Comparison of ENCODE assay signal across 17 cellular contexts in the genomic region with DNA sequence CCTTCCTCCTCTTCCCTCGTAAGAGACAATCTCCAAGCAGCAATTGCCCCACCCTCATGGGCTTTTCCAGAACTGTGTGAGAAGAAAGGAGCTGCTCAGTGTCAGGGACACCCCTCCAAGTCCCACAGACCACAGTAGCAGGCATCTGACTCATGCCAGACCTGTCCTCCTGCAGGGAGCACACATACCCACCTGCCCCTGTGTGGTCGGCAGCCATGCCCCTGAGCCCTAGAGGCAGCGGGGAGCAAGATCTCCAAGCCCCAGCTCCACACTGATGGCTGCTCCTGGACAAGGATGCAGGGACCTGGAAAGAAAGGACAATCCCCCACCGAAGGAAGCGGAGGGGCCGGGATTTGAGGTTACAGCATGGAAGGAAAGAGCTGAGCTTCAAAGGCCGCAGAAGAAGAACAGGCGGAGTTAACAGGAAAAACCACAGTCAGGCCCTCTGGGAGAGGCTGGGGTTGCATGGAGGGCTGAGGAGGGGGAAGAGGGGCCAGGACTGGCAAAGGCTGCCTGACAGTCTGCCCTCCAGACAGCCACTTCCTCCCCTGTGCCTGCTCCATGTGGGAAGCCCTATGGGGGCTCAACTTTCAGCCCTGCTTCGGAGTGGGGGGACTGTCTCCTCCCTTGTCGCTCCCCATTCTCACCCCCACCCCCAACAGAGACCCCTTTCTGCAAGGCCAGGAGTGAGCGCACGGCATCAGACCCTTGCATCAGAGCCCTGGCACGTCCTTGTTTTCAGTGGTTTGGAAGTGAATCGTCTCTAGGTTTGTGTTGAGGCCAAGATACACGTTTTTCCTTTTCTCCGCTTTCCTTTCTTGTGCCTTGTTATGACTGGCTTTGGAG. TPM values are rescaled to one million over a fixed set of nuclear protein-coding genes. Genes with fewer than 3 reads are reported as not detected.
DNase-seq lines count a peak whose midpoint lies in the region; ATAC-seq, FAIRE-seq and TF ChIP-seq lines count a peak whose summit lies in the region.
"Had no signal": no experiment of that assay in that cellular context is flagged by ENCODE, and none has a peak within 500 bp of the region (broad histone marks: within the 10 kb centered on the region; RNA-seq: fewer than 3 reads in every experiment).

No MANE protein-coding gene starts in this region.

- H3K27me3 Mint-ChIP-seq in mesothelial cell of epicardium (ENCODE audit: low read depth) (no peaks in the 10 kb centered on the region), type B pancreatic cell (no peaks in the 10 kb centered on the region)

- H3K4me1 ChIP-seq in heart left ventricle (peaks cover 0 to 49% (median 10%) of the 10 kb centered on the region in 12 donors), left ventricle myocardium inferior (peaks cover 24% of the 10 kb centered on the region), endothelial cell of umbilical vein (ENCODE audit: control insufficient read depth, extremely low read depth, insufficient read depth, low read length) (no peaks in the 10 kb centered on the region)

- H3K4me1 Mint-ChIP-seq in mesothelial cell of epicardium (peaks cover 48% of the 10 kb centered on the region), type B pancreatic cell (ENCODE audit: unreplicated experiment) (peaks cover 39% of the 10 kb centered on the region)
- H3K4me1 Mint-ChIP-seq: activated naive CD8-positive, alpha-beta T cell treated with anti-CD3 and anti-CD28 coated beads, Interleukin-2, amount 10 ng/mL, durations not matched to agents 7 days and 5 days had no signal

- ATAC-seq in heart left ventricle, result peak in 3 of 4 donors; percentile 11 to 38 (median 17)

- peak overlapping the region in 4 of 12 donors; percentile 49 to 83 (median 61) for H3K27ac ChIP-seq in heart left ventricle
- no peak overlapping the region for H3K27ac ChIP-seq in left ventricle myocardium inferior (replicated peaks)
- H3K27ac ChIP-seq in endothelial cell of umbilical vein (ENCODE audit: insufficient read depth, low read depth, low read length), result no peak overlapping the region
- H3K27ac ChIP-seq: transverse colon had no signal

- no peaks in the 10 kb centered on the region for H3K36me3 ChIP-seq in heart left ventricle
- no peaks in the 10 kb centered on the region for H3K36me3 ChIP-seq in left ventricle myocardium inferior
- H3K36me3 ChIP-seq in endothelial cell of umbilical vein (ENCODE audit: control insufficient read depth in 2 of 2, extremely low read depth in 1 of 2, insufficient read depth in 2 of 2, low read length in 2 of 2), result no peaks in the 10 kb centered on the region
- H3K36me3 ChIP-seq: transverse colon had no signal

- DNase-seq in heart left ventricle (peak in 1 of 5 donors; percentile 42), left ventricle myocardium inferior (no peak), endothelial cell of umbilical vein (ENCODE audit: low read depth, low spot score) (peak; percentile 43), mesothelial cell of epicardium (ENCODE audit: low spot score in 2 of 2, unreplicated experiment in 2 of 2) (no peak), type B pancreatic cell (ENCODE audit: extremely low spot score, unreplicated experiment) (no peak), T-helper 9 cell (no peak), amniotic stem cell (lab: John Stamatoyannopoulos, UW) (no peak), NCI-H2107 treated with DMSO at 0.1 percent for 48 hours (lab: John Stamatoyannopoulos, UW; ENCODE audit: unreplicated experiment) (no peak)
- DNase-seq: activated CD4-positive, alpha-beta T cell treated with anti-CD3 and anti-CD28 coated beads for 48 hours; activated naive CD8-positive, alpha-beta T cell treated with anti-CD3 and anti-CD28 coated beads, Interleukin-2, amount 10 ng/mL, durations not matched to agents 7 days and 5 days; activated T-cell treated with anti-CD3 and anti-CD28 coated beads, Interleukin-2, amount 50 U/mL, for 1 hour; CD8-positive, alpha-beta memory T cell; NCI-H1930; stimulated activated CD4-positive, alpha-beta T cell treated with anti-CD3 and anti-CD28 coated beads, Interleukin-1b, Interleukin-23, amount 100 ng/mL, for 48 hours; transverse colon had no signal

- no TSS peak for BruUV-seq in endothelial cell of umbilical vein (replicated peaks; lab: Mats Ljungman, UMichigan)

- no peaks in the 10 kb centered on the region for H3K9me3 ChIP-seq in heart left ventricle
- H3K9me3 ChIP-seq in left ventricle myocardium inferior (replicated peaks), result no peaks in the 10 kb centered on the region
- no peaks in the 10 kb centered on the region for H3K9me3 ChIP-seq in endothelial cell of umbilical vein (replicated peaks; ENCODE audit: control insufficient read depth, insufficient read depth, low read length)
- H3K9me3 ChIP-seq: transverse colon had no signal

- FAIRE-seq in endothelial cell of umbilical vein (lab: Jason Lieb, UNC), result no peak
- FAIRE-seq: A204.1 had no signal

- dilution Hi-C loops in endothelial cell of umbilical vein (cut with MboI; ENCODE audit: extremely low pct_ligation_motif_present, low sequenced_read_pairs), result no loop called here

- no peak overlapping the region for H3K4me2 ChIP-seq in endothelial cell of umbilical vein (ENCODE audit: insufficient read depth, low read length)

- peak overlapping the region; percentile 7 for H2AFZ ChIP-seq in endothelial cell of umbilical vein (ENCODE audit: low read depth, low read length)

- 71 to 78% (median 76%) methylated on average over 16 of the region's 16 CpGs for WGBS in heart left ventricle, 4 donors

- H3K79me2 ChIP-seq in endothelial cell of umbilical vein (ENCODE audit: control insufficient read depth, insufficient read depth, low read length), result no peaks in the 10 kb centered on the region

- peak overlapping the region; percentile 89 for H3K27ac Mint-ChIP-seq in mesothelial cell of epicardium
- H3K27ac Mint-ChIP-seq in type B pancreatic cell, result peak overlapping the region; percentile 26
- H3K27ac Mint-ChIP-seq: activated naive CD8-positive, alpha-beta T cell treated with anti-CD3 and anti-CD28 coated beads, Interleukin-2, amount 10 ng/mL, durations not matched to agents 7 days and 5 days; CD8-positive, alpha-beta memory T cell; dendritic cell treated with granulocyte-macrophage colony-stimulating factor and Interleukin-4, amounts not matched to agents 40 ng/mL and 50 ng/mL, for 4 days had no signal

- no peak for TF ChIP-seq CTCF in heart left ventricle (IDR thresholded peaks at IDR 0.05)
- no peak for TF ChIP-seq CTCF in left ventricle myocardium inferior (IDR thresholded peaks at IDR 0.05; ENCODE audit: borderline replicate concordance)
- no peak for TF ChIP-seq CTCF in endothelial cell of umbilical vein (IDR thresholded peaks at IDR 0.05; ENCODE audit: extremely low read depth in 1 of 2, insufficient read depth in 1 of 2, low read depth in 1 of 2, low read length in 2 of 2)
- TF ChIP-seq CTCF in mesothelial cell of epicardium (IDR thresholded peaks at IDR 0.05; ENCODE audit: unreplicated experiment), result no peak
- TF ChIP-seq CTCF in type B pancreatic cell (conservative IDR thresholded peaks at IDR 0.05), result no peak

- TF ChIP-seq POLR2A in heart left ventricle (IDR thresholded peaks at IDR 0.05) (no peak), endothelial cell of umbilical vein (IDR thresholded peaks at IDR 0.05; ENCODE audit: low read depth, low read length) (no peak)

- H3K9me1 ChIP-seq in endothelial cell of umbilical vein (replicated peaks; ENCODE audit: control insufficient read depth, extremely low read depth, insufficient read depth, low read length), result no peaks in the 10 kb centered on the region

- POLR2A ChIA-PET in endothelial cell of umbilical vein (lab: Charles Lee), result interaction anchor here (1.4 kb wide), 1 partner anchor 173 kb away, joined by 3 read pairs; no protein-coding TSS in a partner anchor

- H3K27me3 ChIP-seq in heart left ventricle, result no peaks in the 10 kb centered on the region
- no peaks in the 10 kb centered on the region for H3K27me3 ChIP-seq in left ventricle myocardium inferior (ENCODE audit: low read depth)
- no peaks in the 10 kb centered on the region for H3K27me3 ChIP-seq in endothelial cell of umbilical vein (ENCODE audit: control insufficient read depth in 2 of 2, insufficient read depth in 2 of 2, low read length in 2 of 2)
- H3K27me3 ChIP-seq: transverse colon had no signal

- intact Hi-C loops in heart left ventricle (cut with DNase I) (loop anchor here in 3 of 10 donors (5.0 to 10.0 kb wide), 5 partner anchors 87 to 805 kb away; no protein-coding TSS in a partner anchor), left ventricle myocardium inferior (cut with micrococcal nuclease) (no loop called here), endothelial cell of umbilical vein (cut with micrococcal nuclease) (no loop called here)

- no peak overlapping the region for H3K4me3 Mint-ChIP-seq in mesothelial cell of epicardium
- H3K4me3 Mint-ChIP-seq in type B pancreatic cell, result no peak overlapping the region
- H3K4me3 Mint-ChIP-seq: activated naive CD8-positive, alpha-beta T cell treated with anti-CD3 and anti-CD28 coated beads, Interleukin-2, amount 10 ng/mL, durations not matched to agents 7 days and 5 days; CD8-positive, alpha-beta memory T cell; dendritic cell treated with granulocyte-macrophage colony-stimulating factor and Interleukin-4, amounts not matched to agents 40 ng/mL and 50 ng/mL, for 4 days had no signal

- CTCF ChIA-PET in endothelial cell of umbilical vein (lab: Charles Lee), result interaction anchor here (1.0 to 2.2 kb wide), 4 partner anchors 10 to 185 kb away, joined by 3 to 9 read pairs (median 8); no protein-coding TSS in a partner anchor

- H3K4me3 ChIP-seq in heart left ventricle (no peak overlapping the region), left ventricle myocardium inferior (no peak overlapping the region), endothelial cell of umbilical vein (replicated peaks in 1 of 3; ENCODE audit: insufficient read depth in 1 of 3, low read depth in 1 of 3, low read length in 3 of 3) (no peak overlapping the region)
- H3K4me3 ChIP-seq: transverse colon had no signal

- no peaks in the 10 kb centered on the region for H3K9me3 Mint-ChIP-seq in mesothelial cell of epicardium
- H3K9me3 Mint-ChIP-seq in type B pancreatic cell, result no peaks in the 10 kb centered on the region
- H3K9me3 Mint-ChIP-seq: activated naive CD8-positive, alpha-beta T cell treated with anti-CD3 and anti-CD28 coated beads, Interleukin-2, amount 10 ng/mL, durations not matched to agents 7 days and 5 days; CD8-positive, alpha-beta memory T cell; dendritic cell treated with granulocyte-macrophage colony-stimulating factor and Interleukin-4, amounts not matched to agents 40 ng/mL and 50 ng/mL, for 4 days had no signal

- no peaks in the 10 kb centered on the region for H4K20me1 ChIP-seq in endothelial cell of umbilical vein (replicated peaks; ENCODE audit: control insufficient read depth, extremely low read depth, insufficient read depth, low read length)

- H3K9ac ChIP-seq in endothelial cell of umbilical vein (replicated peaks; ENCODE audit: extremely low read depth, insufficient read depth, low read length), result no peak overlapping the region

- H3K36me3 Mint-ChIP-seq in mesothelial cell of epicardium (no peaks in the 10 kb centered on the region), type B pancreatic cell (no peaks in the 10 kb centered on the region)
- H3K36me3 Mint-ChIP-seq: activated naive CD8-positive, alpha-beta T cell treated with anti-CD3 and anti-CD28 coated beads, Interleukin-2, amount 10 ng/mL, durations not matched to agents 7 days and 5 days; CD8-positive, alpha-beta memory T cell had no signal

RNA-seq across cellular contexts. Expression of a gene that starts 46.8 kb away (rescaled TPM):
- total RNA-seq in heart left ventricle (10 to 100 TPM; 12.0 to 18.6 (median 13.3) TPM), left ventricle myocardium inferior (15.6 TPM), endothelial cell of umbilical vein (7.3 and 7.9 TPM in 2 replicates), mesothelial cell of epicardium (26.3 to 28.5 TPM (median 28.0 TPM) in 3 replicates), type B pancreatic cell (ENCODE audit: low replicate concordance) (13.9 and 28.2 TPM in 2 replicates)
- polyA plus RNA-seq in heart left ventricle (10 to 100 TPM in 1 of 2 donors, 1 to 10 TPM in 1; 9.9 to 11.2 TPM), endothelial cell of umbilical vein (5.5 and 6.3 TPM in 2 replicates)
- 4.0 and 4.2 TPM in 2 replicates for polyA plus RNA-seq in endothelial cell of umbilical vein (2011; cell fraction: cytosol; rRNA removed)
- 2.3 and 2.9 TPM in 2 replicates for polyA plus RNA-seq in endothelial cell of umbilical vein (2011; cell fraction: nucleus; rRNA removed)
- 6.2 and 6.3 TPM in 2 replicates for polyA plus RNA-seq in endothelial cell of umbilical vein (2012)
- 5.9 and 7.4 TPM in 2 replicates for polyA minus RNA-seq in endothelial cell of umbilical vein
- 18.3 TPM for polyA minus RNA-seq in endothelial cell of umbilical vein (2011; cell fraction: cytosol; rRNA and poly(A)+ RNA removed)
- 1.9 and 2.2 TPM in 2 replicates for polyA minus RNA-seq in endothelial cell of umbilical vein (2011; cell fraction: nucleus; rRNA and poly(A)+ RNA removed)
